Comparison of ENCODE assay signal across 15 cellular contexts in the genomic region with DNA sequence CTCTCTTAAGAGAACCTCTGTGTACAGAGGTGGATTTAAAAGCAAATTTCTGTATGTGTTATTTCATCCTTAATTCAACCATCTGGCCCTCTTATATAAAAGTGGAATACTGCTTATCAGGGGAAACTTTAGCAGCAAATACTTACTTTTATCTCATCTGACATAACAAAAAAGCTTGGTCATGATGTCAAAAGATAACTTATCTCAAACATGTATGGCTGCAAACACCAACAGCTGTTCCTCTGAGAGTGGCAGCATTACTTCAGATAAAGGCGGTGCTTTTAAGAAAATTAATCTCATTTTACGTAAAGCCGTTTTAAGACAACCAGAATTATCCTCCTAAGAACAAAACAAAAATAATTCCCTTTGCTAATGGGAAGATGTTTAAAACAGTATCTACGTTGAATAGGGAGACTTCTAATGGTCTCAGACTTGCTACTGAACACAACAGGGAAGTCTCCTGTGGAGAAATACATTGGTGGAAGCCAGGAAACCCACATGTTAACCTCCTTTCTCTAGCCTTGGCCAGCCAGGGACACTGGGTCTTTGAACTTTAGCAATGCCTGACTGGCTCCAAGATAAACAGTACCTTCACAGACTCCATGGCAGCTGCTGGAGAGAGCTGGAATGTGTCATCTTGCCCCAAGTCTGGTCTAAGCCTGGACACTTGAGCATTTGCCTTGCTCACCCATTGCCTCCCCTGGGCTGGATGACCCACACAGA. TPM values are rescaled to one million over a fixed set of nuclear protein-coding genes. Genes with fewer than 3 reads are reported as not detected.
A peak's percentile ranks its signal among the peaks of the same experiment; 100 is the strongest.
DNase-seq lines count a peak whose midpoint lies in the region; ATAC-seq, FAIRE-seq and TF ChIP-seq lines count a peak whose summit lies in the region.
"Had no signal": no experiment of that assay in that cellular context is flagged by ENCODE, and none has a peak within 500 bp of the region (broad histone marks: within the 10 kb centered on the region; RNA-seq: fewer than 3 reads in every experiment).

No MANE protein-coding gene starts in this region.

- H3K4me1 ChIP-seq in IMR-90 (ENCODE audit: control insufficient read depth, insufficient read depth, low read length) (no peaks in the 10 kb centered on the region), adrenal gland (replicated peaks in 1 of 2) (peaks cover 0 to 18% of the 10 kb centered on the region in 2 donors), small intestine (ENCODE audit: control insufficient read depth in 2 of 2, insufficient read depth in 1 of 2, low read depth in 1 of 2, low read length in 1 of 2) (no peaks in the 10 kb centered on the region)

- no peak overlapping the region for H4K91ac ChIP-seq in IMR-90 (ENCODE audit: insufficient read depth, low read depth, low read length)

- no peak overlapping the region for H3K18ac ChIP-seq in IMR-90 (ENCODE audit: low read depth, low read length)

- no peak overlapping the region for H2AK9ac ChIP-seq in IMR-90 (replicated peaks; ENCODE audit: low read depth, low read length, poor library complexity)

- no peak overlapping the region for H3K4ac ChIP-seq in IMR-90 (ENCODE audit: low read depth, low read length)

- H3K9me3 ChIP-seq in IMR-90 (ENCODE audit: control insufficient read depth, insufficient read depth, low read length) (no peaks in the 10 kb centered on the region), adrenal gland (replicated peaks in 1 of 3) (no peaks in the 10 kb centered on the region), small intestine (ENCODE audit: control insufficient read depth, low read depth) (no peaks in the 10 kb centered on the region)

- TF ChIP-seq POLR2A in IMR-90 (IDR thresholded peaks at IDR 0.05; ENCODE audit: low read depth, low read length) = no peak
- no peak for TF ChIP-seq POLR2A in adrenal gland (IDR thresholded peaks at IDR 0.05)

- DNase-seq in IMR-90 (no peak), adrenal gland (peak; percentile 51 to 80 (median 65)), iris pigment epithelial cell (ENCODE audit: low read depth) (peak; percentile 10), small intestine (peak; percentile 38), NCI-H748 treated with DMSO at 0.1 percent for 48 hours (lab: John Stamatoyannopoulos, UW) (no peak)
- no peak for DNase-seq in stimulated activated CD4-positive, alpha-beta T cell treated with anti-CD3 and anti-CD28 coated beads, Interleukin-4, amount 100 ng/mL, for 4 hours
- DNase-seq: activated CD4-positive, alpha-beta T cell treated with anti-CD3 and anti-CD28 coated beads for 4 hours; activated T-cell treated with anti-CD3 and anti-CD28 coated beads, Interleukin-2, amount 50 U/mL, for 24 hours; Calu3; naive thymus-derived CD8-positive, alpha-beta T cell; T-cell had no signal

- no peak for FAIRE-seq in small intestine (lab: Jason Lieb, UNC)
- FAIRE-seq: HTR-8/SVneo had no signal

- H2BK120ac ChIP-seq in IMR-90 (ENCODE audit: low read depth, low read length) = no peak overlapping the region

- no peaks in the 10 kb centered on the region for H3K9me1 ChIP-seq in IMR-90 (ENCODE audit: insufficient read depth, low read length)

- dilution Hi-C loops in IMR-90 (cut with HindIII; ENCODE audit: low sequenced_read_pairs, unreplicated experiment) = no loop called here

- POLR2A ChIA-PET in IMR-90 (lab: Charles Lee; ENCODE audit: unreplicated experiment) = no interaction called here

- TF ChIP-seq CTCF in IMR-90 (conservative IDR thresholded peaks at IDR 0.05; ENCODE audit: low read depth, low read length) (no peak), adrenal gland (IDR thresholded peaks at IDR 0.05) (no peak)

- no peak overlapping the region for H3K23ac ChIP-seq in IMR-90 (ENCODE audit: low read depth, low read length)

- in situ Hi-C loops in IMR-90 (cut with MboI; ENCODE audit: low sequenced_read_pairs) = no loop called here

- H3K4me2 ChIP-seq in IMR-90 (ENCODE audit: low read depth, low read length) = no peak overlapping the region

- TF ChIP-seq RAD21 in IMR-90 (IDR thresholded peaks at IDR 0.05; ENCODE audit: low read length) = no peak

- H4K8ac ChIP-seq in IMR-90 (ENCODE audit: low read depth in 2 of 2, low read length in 2 of 2) = no peak overlapping the region

- no peak overlapping the region for H3K14ac ChIP-seq in IMR-90 (replicated peaks; ENCODE audit: low read depth, low read length)

- BruUV-seq in IMR-90 (replicated peaks; lab: Mats Ljungman, UMichigan) = no TSS peak

- no peak overlapping the region for H2BK15ac ChIP-seq in IMR-90 (ENCODE audit: low read depth, low read length)

- H2BK5ac ChIP-seq in IMR-90 (ENCODE audit: low read depth, low read length, poor library complexity, severe bottlenecking) = no peak overlapping the region

- no peaks in the 10 kb centered on the region for H3K36me3 ChIP-seq in IMR-90 (ENCODE audit: control insufficient read depth, insufficient read depth, low read length)
- H3K36me3 ChIP-seq in adrenal gland (replicated peaks in 1 of 2) = no peaks in the 10 kb centered on the region
- peaks cover 0 to 4% of the 10 kb centered on the region in 2 donors for H3K36me3 ChIP-seq in small intestine (ENCODE audit: control insufficient read depth in 2 of 2, insufficient read depth in 2 of 2, low read length in 2 of 2)

- H3K56ac ChIP-seq in IMR-90 (ENCODE audit: extremely low read depth, insufficient read depth, low read length) = no peak overlapping the region

- no peak overlapping the region for H3K27ac ChIP-seq in IMR-90 (ENCODE audit: insufficient read depth, low read length)
- H3K27ac ChIP-seq in adrenal gland = peak overlapping the region in 3 of 5 donors; percentile 7 to 41 (median 39)
- H3K27ac ChIP-seq in small intestine (ENCODE audit: low read depth in 1 of 2, low read length in 1 of 2) = no peak overlapping the region

- no peak overlapping the region for H4K5ac ChIP-seq in IMR-90 (ENCODE audit: low read depth, low read length)

- no peak overlapping the region for H2AFZ ChIP-seq in IMR-90 (replicated peaks; ENCODE audit: low read length, poor library complexity)

- ATAC-seq in IMR-90 (ENCODE audit: low read depth) (peak; percentile 40; the same call in 1 of the 2 replicates), GM19463 (IDR thresholded peaks at IDR 0.05; ENCODE audit: unreplicated experiment) (no peak), HG03135 (IDR thresholded peaks at IDR 0.05; ENCODE audit: unreplicated experiment) (no peak)
- ATAC-seq: naive thymus-derived CD8-positive, alpha-beta T cell; T-cell had no signal

- H2BK20ac ChIP-seq in IMR-90 (ENCODE audit: low read depth, low read length) = no peak overlapping the region

- H3K9ac ChIP-seq in IMR-90 (ENCODE audit: low read depth, low read length) = no peak overlapping the region

- no peaks in the 10 kb centered on the region for H4K20me1 ChIP-seq in IMR-90 (ENCODE audit: insufficient read depth, low read length)

- no peaks in the 10 kb centered on the region for H3K79me1 ChIP-seq in IMR-90 (ENCODE audit: low read depth in 1 of 2, low read length in 2 of 2)

- H2AK5ac ChIP-seq in IMR-90 (ENCODE audit: low read depth, low read length) = no peak overlapping the region

- no CpG with 5 or more reads among the region's 4 CpGs for WGBS in IMR-90 (ENCODE audit: extremely low coverage in 2 of 2, insufficient read length in 1 of 2), 2 experiments
- 35 to 49% (median 43%) methylated on average over 4 of the region's 4 CpGs for WGBS in adrenal gland, 4 donors
- 18 to 54% (median 26%) methylated on average over 4 of the region's 4 CpGs for WGBS in small intestine, 3 donors

- intact Hi-C loops in IMR-90 (cut with micrococcal nuclease) (no loop called here), adrenal gland (cut with DNase I) (no loop called here)

- no peaks in the 10 kb centered on the region for H3K27me3 ChIP-seq in IMR-90 (ENCODE audit: control insufficient read depth, insufficient read depth, low read length)
- no peaks in the 10 kb centered on the region for H3K27me3 ChIP-seq in adrenal gland
- H3K27me3 ChIP-seq in small intestine (ENCODE audit: control insufficient read depth in 2 of 2, insufficient read depth in 2 of 2, low read length in 2 of 2) = no peaks in the 10 kb centered on the region
- H3K27me3 ChIP-seq: foreskin keratinocyte had no signal

- H3K4me3 ChIP-seq in IMR-90 (ENCODE audit: insufficient read depth, low read depth, low read length) = no peak overlapping the region
- no peak overlapping the region for H3K4me3 ChIP-seq in adrenal gland
- H3K4me3 ChIP-seq in small intestine (ENCODE audit: low read depth in 1 of 2, low read length in 2 of 2) = no peak overlapping the region

- CTCF ChIA-PET in IMR-90 (lab: Yijun Ruan, JAX) = no interaction called here

TF ChIP-seq in IMR-90, 13 proteins besides CTCF, POLR2A, EP300 and RAD21 (continues in another document):
- TF ChIP-seq, protein P1, sequence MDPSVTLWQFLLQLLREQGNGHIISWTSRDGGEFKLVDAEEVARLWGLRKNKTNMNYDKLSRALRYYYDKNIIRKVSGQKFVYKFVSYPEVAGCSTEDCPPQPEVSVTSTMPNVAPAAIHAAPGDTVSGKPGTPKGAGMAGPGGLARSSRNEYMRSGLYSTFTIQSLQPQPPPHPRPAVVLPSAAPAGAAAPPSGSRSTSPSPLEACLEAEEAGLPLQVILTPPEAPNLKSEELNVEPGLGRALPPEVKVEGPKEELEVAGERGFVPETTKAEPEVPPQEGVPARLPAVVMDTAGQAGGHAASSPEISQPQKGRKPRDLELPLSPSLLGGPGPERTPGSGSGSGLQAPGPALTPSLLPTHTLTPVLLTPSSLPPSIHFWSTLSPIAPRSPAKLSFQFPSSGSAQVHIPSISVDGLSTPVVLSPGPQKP (IDR thresholded peaks at IDR 0.05; ENCODE audit: borderline replicate concordance, low read depth, low read length) = no peak
- no peak for TF ChIP-seq RCOR1 (IDR thresholded peaks at IDR 0.05; ENCODE audit: insufficient replicate concordance, low read length)
- TF ChIP-seq CHD1 (IDR thresholded peaks at IDR 0.05; ENCODE audit: low read depth, low read length) = no peak
- TF ChIP-seq, protein P2, sequence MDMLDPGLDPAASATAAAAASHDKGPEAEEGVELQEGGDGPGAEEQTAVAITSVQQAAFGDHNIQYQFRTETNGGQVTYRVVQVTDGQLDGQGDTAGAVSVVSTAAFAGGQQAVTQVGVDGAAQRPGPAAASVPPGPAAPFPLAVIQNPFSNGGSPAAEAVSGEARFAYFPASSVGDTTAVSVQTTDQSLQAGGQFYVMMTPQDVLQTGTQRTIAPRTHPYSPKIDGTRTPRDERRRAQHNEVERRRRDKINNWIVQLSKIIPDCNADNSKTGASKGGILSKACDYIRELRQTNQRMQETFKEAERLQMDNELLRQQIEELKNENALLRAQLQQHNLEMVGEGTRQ (IDR thresholded peaks at IDR 0.05; ENCODE audit: low read depth, low read length) = no peak
- no peak for TF ChIP-seq SMC3 (IDR thresholded peaks at IDR 0.05; ENCODE audit: low read depth, low read length)
- no peak for TF ChIP-seq MXI1 (IDR thresholded peaks at IDR 0.05; ENCODE audit: borderline replicate concordance, low read depth, low read length)
- TF ChIP-seq MAFK (IDR thresholded peaks at IDR 0.05; ENCODE audit: low read depth, low read length) = no peak
- no peak for TF ChIP-seq FOS (IDR thresholded peaks at IDR 0.05; ENCODE audit: low read depth, low read length)

RNA-seq across cellular contexts. Expression of a gene that starts 18.1 kb away (rescaled TPM):
- 9.1 and 10.6 TPM in 2 replicates for total RNA-seq in IMR-90 (2012; rRNA removed)
- 4.0 and 5.3 TPM in 2 replicates for polyA plus RNA-seq in IMR-90 (2012; rRNA removed)
- 2.3 and 2.8 TPM in 2 replicates for polyA plus RNA-seq in IMR-90 (2012; cell fraction: cytosol; rRNA removed)
- 2.0 and 6.0 TPM in 2 replicates for polyA plus RNA-seq in IMR-90 (2012; cell fraction: nucleus; rRNA removed; ENCODE audit: low replicate concordance)
- total RNA-seq in adrenal gland = 10 to 100 TPM; 18.1 to 38.7 (median 24.8) TPM
- 10 to 100 TPM; 15.1 to 30.0 (median 23.8) TPM for polyA plus RNA-seq in adrenal gland
- 10 to 100 TPM; 18.9 to 35.2 (median 26.2) TPM for polyA plus RNA-seq in small intestine

Comparison
In these comparisons a context has a peak if more than half of its experiments do, and no peak if none do; other contexts are left out.
1. DNase-seq: peak in adrenal gland (7 of 7), iris pigment epithelial cell (single experiment) and small intestine (single experiment); none in IMR-90 (single experiment), NCI-H748 treated with DMSO at 0.1 percent for 48 hours (single experiment) and stimulated activated CD4-positive, alpha-beta T cell treated with anti-CD3 and anti-CD28 coated beads, Interleukin-4, amount 100 ng/mL, for 4 hours (0 of 2).
2. H3K27ac ChIP-seq: peak in adrenal gland (3 of 5); none in IMR-90 (single experiment) and small intestine (0 of 2).